Comparison of ENCODE assay signal across 8 cellular contexts in the genomic region with DNA sequence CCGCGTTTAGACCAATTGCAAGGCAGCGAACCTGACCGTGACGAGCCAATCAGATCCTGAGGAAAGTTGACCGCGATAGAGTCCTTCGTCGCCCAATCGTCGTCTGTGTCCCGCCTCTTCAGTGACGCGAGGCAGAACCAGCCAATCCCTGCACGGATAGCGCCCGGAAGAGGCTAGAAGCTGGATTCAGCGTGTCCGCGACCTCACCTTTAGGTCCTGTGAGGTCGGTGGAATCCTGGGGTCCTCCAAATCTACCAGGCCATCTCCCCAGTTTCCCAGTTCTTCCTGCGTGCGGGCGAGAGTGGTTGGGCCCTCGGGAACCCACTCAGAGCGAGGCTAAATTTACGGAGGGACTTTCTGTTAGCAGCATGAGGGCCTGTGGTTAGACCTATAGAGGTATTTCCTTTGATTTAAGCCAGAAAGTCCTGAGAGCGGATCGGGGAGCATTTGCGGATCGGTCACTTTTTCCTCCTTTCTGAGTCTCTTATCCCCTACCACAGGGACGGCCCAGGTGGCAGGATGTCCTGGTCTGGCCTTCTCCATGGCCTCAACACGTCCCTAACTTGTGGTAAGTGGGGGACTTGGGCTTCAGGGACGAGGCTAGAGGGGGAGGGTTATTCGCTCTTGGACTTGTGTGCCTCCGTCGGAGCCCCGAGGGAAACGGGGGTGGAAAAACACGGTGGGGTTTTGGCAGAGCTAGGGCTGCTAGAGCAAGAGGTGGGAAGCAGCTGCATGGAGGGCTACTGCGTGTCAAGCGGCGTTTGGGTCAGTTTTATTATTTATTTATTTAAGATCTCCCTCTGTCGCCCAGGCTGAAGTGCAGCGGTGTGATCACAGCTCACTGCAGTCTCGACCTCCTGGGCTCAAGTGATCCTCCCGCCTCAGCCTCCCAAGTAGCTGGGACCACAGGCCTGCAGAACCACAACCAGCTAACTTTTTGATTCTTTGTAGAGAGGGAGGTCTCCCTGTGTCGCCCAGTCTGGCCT. TPM values are rescaled to one million over a fixed set of nuclear protein-coding genes. Genes with fewer than 3 reads are reported as not detected.
A peak's percentile ranks its signal among the peaks of the same experiment; 100 is the strongest.
DNase-seq lines count a peak whose midpoint lies in the region; ATAC-seq and TF ChIP-seq lines count a peak whose summit lies in the region.

A gene (plus strand): TSS at position 169 of the 986 bp plus-strand sequence. CDS start 351 bp downstream, at position 520.

- H3K23ac ChIP-seq in H9 (ENCODE audit: insufficient read length, low read depth, low read length), result no peak within 1 kb of the TSS

- H3K4ac ChIP-seq in H9 (ENCODE audit: low read depth, low read length), result no peak within 1 kb of the TSS

- peak within 1 kb of the TSS; percentile 91 for H2BK120ac ChIP-seq in H9 (ENCODE audit: low read depth, low read length, poor library complexity, severe bottlenecking)

- H3K9ac ChIP-seq in H9 (ENCODE audit: extremely low read depth, insufficient read length, low read length), result peak within 1 kb of the TSS; percentile 96

- peak within 1 kb of the TSS; percentile 12 for H4K8ac ChIP-seq in H9 (replicated peaks; ENCODE audit: insufficient read length, low read depth, low read length)

- H3K27ac ChIP-seq in H9 (ENCODE audit: insufficient read length, low read depth, low read length), result peak within 1 kb of the TSS; percentile 42
- H3K27ac ChIP-seq in osteoblast (ENCODE audit: low read depth, low read length), result peak within 1 kb of the TSS; percentile 90
- H3K27ac ChIP-seq in tibial artery, result peak within 1 kb of the TSS; percentile 74 to 83

- peak; percentile 97 for ATAC-seq in activated naive CD8-positive, alpha-beta T cell treated with anti-CD3 and anti-CD28 coated beads, Interleukin-2, amount 50 U/mL, for 24 hours

- H3K14ac ChIP-seq in H9 (ENCODE audit: insufficient read depth, low read length), result peak within 1 kb of the TSS; percentile 99

- H3K9me3 Mint-ChIP-seq in H9, result peaks cover 29 to 30% of the 10 kb centered on the region in 2 experiments
- no peaks in the 10 kb centered on the region for H3K9me3 Mint-ChIP-seq in activated naive CD8-positive, alpha-beta T cell treated with anti-CD3 and anti-CD28 coated beads, Interleukin-2, amount 50 U/mL, for 24 hours

- H3K36me3 Mint-ChIP-seq in H9 (ENCODE audit: insufficient read depth in 1 of 3, low read depth in 3 of 3), result peaks cover 51 to 61% (median 57%) of the 10 kb centered on the region in 3 experiments
- peaks cover 39% of the 10 kb centered on the region for H3K36me3 Mint-ChIP-seq in activated naive CD8-positive, alpha-beta T cell treated with anti-CD3 and anti-CD28 coated beads, Interleukin-2, amount 50 U/mL, for 24 hours (ENCODE audit: low read depth)

- no CpG with 5 or more reads among the region's 48 CpGs for WGBS in H9 (ENCODE audit: extremely low coverage, insufficient read length, low lambda C conversion rate)

- peak within 1 kb of the TSS; percentile 99 for H3K27ac Mint-ChIP-seq in H9
- peak within 1 kb of the TSS; percentile 98 for H3K27ac Mint-ChIP-seq in activated naive CD8-positive, alpha-beta T cell treated with anti-CD3 and anti-CD28 coated beads, Interleukin-2, amount 50 U/mL, for 24 hours

- H3K56ac ChIP-seq in H9 (ENCODE audit: insufficient read length, low read depth, low read length), result no peak within 1 kb of the TSS

- peaks cover 6% of the 10 kb centered on the region for H3K27me3 Mint-ChIP-seq in H9 (ENCODE audit: low read depth)
- no peaks in the 10 kb centered on the region for H3K27me3 Mint-ChIP-seq in activated naive CD8-positive, alpha-beta T cell treated with anti-CD3 and anti-CD28 coated beads, Interleukin-2, amount 50 U/mL, for 24 hours

- H3K79me2 ChIP-seq in H9 (ENCODE audit: insufficient read depth, low read length) (peaks cover 11% of the 10 kb centered on the region; the same call in 1 of the 2 replicates), osteoblast (ENCODE audit: insufficient read depth, low read length) (peaks cover 35% of the 10 kb centered on the region)

- H3K27me3 ChIP-seq in H9 (ENCODE audit: insufficient read depth, low read length) (no peaks in the 10 kb centered on the region), MG63 (no peaks in the 10 kb centered on the region), osteoblast (ENCODE audit: insufficient read depth, low read length) (no peaks in the 10 kb centered on the region), tibial artery (no peaks in the 10 kb centered on the region)

- H4K20me1 ChIP-seq in H9 (ENCODE audit: control insufficient read depth, insufficient read depth, insufficient read length) (no peaks in the 10 kb centered on the region), osteoblast (ENCODE audit: insufficient read depth, low read length) (peaks cover 5% of the 10 kb centered on the region)

- H3K18ac ChIP-seq in H9 (ENCODE audit: insufficient read length, low read depth, low read length), result peak within 1 kb of the TSS; percentile 99

- H2BK5ac ChIP-seq in H9 (ENCODE audit: insufficient read length, low read length), result peak within 1 kb of the TSS; percentile 41

- no peak within 1 kb of the TSS for H2BK12ac ChIP-seq in H9 (ENCODE audit: insufficient read length, low read depth, low read length)

- H3T11ph ChIP-seq in H9 (ENCODE audit: low read length), result no peak within 1 kb of the TSS

- peak within 1 kb of the TSS; percentile 86 for H4K5ac ChIP-seq in H9 (ENCODE audit: insufficient read length, low read depth, low read length)

- no peak within 1 kb of the TSS for H2BK15ac ChIP-seq in H9 (ENCODE audit: low read depth, low read length)

- H4K91ac ChIP-seq in H9 (ENCODE audit: insufficient read length, low read depth, low read length), result no peak within 1 kb of the TSS

- TF ChIP-seq CTCF in H9 (conservative IDR thresholded peaks at IDR 0.05), result no peak
- no peak for TF ChIP-seq CTCF in osteoblast (IDR thresholded peaks at IDR 0.05; ENCODE audit: extremely low read depth, low read depth, low read length)
- TF ChIP-seq CTCF in tibial artery (IDR thresholded peaks at IDR 0.05), result no peak

- DNase-seq in GM04503 (ENCODE audit: low read depth), result peak; percentile 89
- peak; percentile 99 for DNase-seq in H9
- DNase-seq in MG63, result peak; percentile 99
- DNase-seq in SIG-M5 treated with dmso at 0.1 percent for 504 hours (lab: John Stamatoyannopoulos, UW; ENCODE audit: unreplicated experiment), result peak; percentile 98
- peak; percentile 97 for DNase-seq in activated naive CD8-positive, alpha-beta T cell treated with anti-CD3 and anti-CD28 coated beads, Interleukin-2, amount 50 U/mL, for 24 hours
- DNase-seq in head of caudate nucleus, result peak; percentile 96 to 100 (median 99)
- peak; percentile 100 for DNase-seq in osteoblast (ENCODE audit: insufficient read length, low spot score, missing footprints)
- DNase-seq in tibial artery, result peak; percentile 98 to 99

- H3K4me2 ChIP-seq in H9 (ENCODE audit: insufficient read depth, insufficient read length, low read length), result peak within 1 kb of the TSS; percentile 100
- H3K4me2 ChIP-seq in osteoblast (ENCODE audit: insufficient read depth, low read length), result peak within 1 kb of the TSS; percentile 96

- H3K4me1 Mint-ChIP-seq in H9, result peaks cover 8 to 14% of the 10 kb centered on the region in 2 experiments
- H3K4me1 Mint-ChIP-seq in activated naive CD8-positive, alpha-beta T cell treated with anti-CD3 and anti-CD28 coated beads, Interleukin-2, amount 50 U/mL, for 24 hours, result peaks cover 39% of the 10 kb centered on the region

- no peak within 1 kb of the TSS for H2BK20ac ChIP-seq in H9 (ENCODE audit: low read depth, low read length, poor library complexity, severe bottlenecking)

- H3K9me3 ChIP-seq in H9 (ENCODE audit: control insufficient read depth, low read depth, low read length) (peaks cover 21% of the 10 kb centered on the region), MG63 (peaks cover 5% of the 10 kb centered on the region; the same call in 1 of the 2 replicates), osteoblast (ENCODE audit: low read depth, low read length) (no peaks in the 10 kb centered on the region), tibial artery (no peaks in the 10 kb centered on the region)

- H3K4me3 ChIP-seq in MG63 (peak within 1 kb of the TSS; percentile 73), osteoblast (ENCODE audit: insufficient read depth, low read length) (peak within 1 kb of the TSS; percentile 96), tibial artery (peak within 1 kb of the TSS; percentile 64 to 84)

- H2AFZ ChIP-seq in H9 (ENCODE audit: low read length) (no peak within 1 kb of the TSS), osteoblast (ENCODE audit: low read length) (peak within 1 kb of the TSS; percentile 99)

- H3K4me3 Mint-ChIP-seq in H9, result peak within 1 kb of the TSS; percentile 98 to 99
- H3K4me3 Mint-ChIP-seq in activated naive CD8-positive, alpha-beta T cell treated with anti-CD3 and anti-CD28 coated beads, Interleukin-2, amount 50 U/mL, for 24 hours, result peak within 1 kb of the TSS; percentile 88

- intact Hi-C loops in head of caudate nucleus (cut with DNase I), result loop anchor here (10.0 kb wide), 1 partner anchor 286 kb away; a partner anchor contains a TSS
- intact Hi-C loops in tibial artery (cut with DNase I; ENCODE audit: low total_unique reads), result no loop called here

- H3K36me3 ChIP-seq in MG63 (peaks cover 63% of the 10 kb centered on the region), osteoblast (ENCODE audit: insufficient read depth, low read length) (peaks cover 10% of the 10 kb centered on the region), tibial artery (peaks cover 4 to 28% (median 12%) of the 10 kb centered on the region in 3 donors)

- no peaks in the 10 kb centered on the region for H3K4me1 ChIP-seq in H9 (ENCODE audit: insufficient read depth, low read length)
- peaks cover 11% of the 10 kb centered on the region for H3K4me1 ChIP-seq in osteoblast (ENCODE audit: insufficient read depth, low read length)
- peaks cover 0 to 21% (median 19%) of the 10 kb centered on the region in 4 donors for H3K4me1 ChIP-seq in tibial artery

- H2AK5ac ChIP-seq in H9 (ENCODE audit: insufficient read length, low read length), result no peak within 1 kb of the TSS

- H3K23me2 ChIP-seq in H9 (ENCODE audit: insufficient read length, low read depth, low read length, poor library complexity, severe bottlenecking), result peaks cover 10% of the 10 kb centered on the region

- H3K79me1 ChIP-seq in H9 (ENCODE audit: insufficient read depth, low read depth, low read length, poor library complexity, severe bottlenecking), result peaks cover 2% of the 10 kb centered on the region

RNA-seq across cellular contexts. Expression of the gene that starts here (rescaled TPM):
- 81.3 and 82.4 TPM in 2 replicates for total RNA-seq in H9 (2021)
- 82.3 and 150 TPM in 2 replicates for total RNA-seq in MG63 (2014; rRNA removed; shearing (Covaris generic); ENCODE audit: low replicate concordance)
- 21.5 and 25.7 TPM in 2 replicates for total RNA-seq in osteoblast

Comparison
In these comparisons a context has a peak if more than half of its experiments do, and no peak if none do; other contexts are left out.
1. Peak in every context shown above with its lines: DNase-seq, ATAC-seq, H3K4me3 ChIP-seq and H3K27ac ChIP-seq.